34 cellular contexts compared by ENCODE assay signal in genomic region chr3:102544741-102545140, GRCh38.
"Had no signal": no experiment of that assay in that cellular context is flagged by ENCODE, and none has a peak within 500 bp of the region (broad histone marks: within the 10 kb centered on the region; RNA-seq: fewer than 3 reads in every experiment).

No MANE protein-coding gene starts in this region.

- H3K4me2 ChIP-seq: KMS-11 had no signal

- H3K27me3 ChIP-seq: MG63 had no signal

- H3K9ac ChIP-seq: KMS-11 had no signal

- H3K27ac ChIP-seq: KMS-11 had no signal

- H3K4me3 ChIP-seq: MG63 had no signal

- H3K36me3 ChIP-seq: MG63 had no signal

- DNase-seq: Karpas-422, Kasumi-1, MG63, MM.1S, MV-4-11, NCI-H1048, NCI-H1092, NCI-H1092 treated with DMSO at 0.1 percent for 48 hours, NCI-H1105, NCI-H1105 treated with DMSO at 0.1 percent for 48 hours, NCI-H1417, NCI-H1417 treated with DMSO at 0.1 percent for 48 hours, NCI-H1436, NCI-H1436 treated with DMSO at 0.1 percent for 48 hours, NCI-H146, NCI-H1694, NCI-H1694 treated with DMSO at 0.1 percent for 48 hours, NCI-H187, NCI-H187 treated with DMSO at 0.1 percent for 48 hours, NCI-H1930, NCI-H2029, NCI-H2029 treated with DMSO at 0.1 percent for 48 hours, NCI-H2081, NCI-H2081 treated with DMSO at 0.1 percent for 48 hours, NCI-H2107, NCI-H2171, NCI-H2171 treated with DMSO at 0.1 percent for 48 hours, NCI-H2227 treated with DMSO at 0.1 percent for 48 hours, NCI-H226, NCI-H345, NCI-H446, NCI-H446 treated with DMSO at 0.1 percent for 48 hours, NCI-H510A had no signal

- H3K9me3 ChIP-seq: MG63 had no signal
